ENCODE assay signal across 12 cellular contexts in genomic region chr12:57092529-57092862, GRCh38. TPM values are rescaled to one million over a fixed set of nuclear protein-coding genes. Genes with fewer than 3 reads are reported as not detected.
A peak's percentile ranks its signal among the peaks of the same experiment; 100 is the strongest.
DNase-seq lines count a peak whose midpoint lies in the region; ATAC-seq and TF ChIP-seq lines count a peak whose summit lies in the region.
"Had no signal": no experiment of that assay in that cellular context is flagged by ENCODE, and none has a peak within 500 bp of the region (broad histone marks: within the 10 kb centered on the region; RNA-seq: fewer than 3 reads in every experiment).

No MANE protein-coding gene starts in this region.

- no peak for DNase-seq in T-helper 2 cell treated with Interferon-gamma antibody and Interleukin-4, amounts not matched to agents 5 μg/mL and 100 μg/mL, for 36 hours (ENCODE audit: low spot score)
- no peak for DNase-seq in T-helper 2 cell
- no peak for DNase-seq in activated naive CD8-positive, alpha-beta T cell treated with anti-CD3 and anti-CD28 coated beads for 36 hours
- peak; percentile 43 for DNase-seq in left lobe of liver (ENCODE audit: low spot score)
- no peak for DNase-seq in stomach
- no peak for DNase-seq in COLO668 (lab: John Stamatoyannopoulos, UW; ENCODE audit: unreplicated experiment)
- DNase-seq: left colon, NCI-H2029 treated with DMSO at 0.1 percent for 48 hours, Right ventricle myocardium superior had no signal

- peaks cover 37% of the 10 kb centered on the region for H3K36me3 Mint-ChIP-seq in T-helper 2 cell treated with Interferon-gamma antibody and Interleukin-4, amounts not matched to agents 5 μg/mL and 100 μg/mL, for 36 hours (ENCODE audit: low read depth)
- H3K36me3 Mint-ChIP-seq in activated naive CD8-positive, alpha-beta T cell treated with anti-CD3 and anti-CD28 coated beads for 36 hours: peaks cover 52% of the 10 kb centered on the region

- H3K36me3 ChIP-seq in stomach: peaks cover 47 to 64% (median 60%) of the 10 kb centered on the region in 4 donors

- no peak for ATAC-seq in left lobe of liver
- ATAC-seq in GM21825 (IDR thresholded peaks at IDR 0.05; ENCODE audit: unreplicated experiment): no peak
- no peak for ATAC-seq in GM21786 (IDR thresholded peaks at IDR 0.05; ENCODE audit: unreplicated experiment)
- ATAC-seq: left colon had no signal

- H3K9me3 Mint-ChIP-seq in T-helper 2 cell treated with Interferon-gamma antibody and Interleukin-4, amounts not matched to agents 5 μg/mL and 100 μg/mL, for 36 hours: no peaks in the 10 kb centered on the region
- H3K9me3 Mint-ChIP-seq in activated naive CD8-positive, alpha-beta T cell treated with anti-CD3 and anti-CD28 coated beads for 36 hours: no peaks in the 10 kb centered on the region

- TF ChIP-seq EP300 in stomach (IDR thresholded peaks at IDR 0.05): no peak

- no peak for TF ChIP-seq POLR2A in stomach (IDR thresholded peaks at IDR 0.05)

- 60 to 84% (median 73%) methylated on average over 5 of the region's 5 CpGs for WGBS in stomach, 5 donors

- H3K27ac ChIP-seq in stomach: peak overlapping the region in 4 of 5 donors; percentile 74 to 99 (median 89)

- no peak for TF ChIP-seq CTCF in stomach (IDR thresholded peaks at IDR 0.05)

- H3K27me3 ChIP-seq in stomach: no peaks in the 10 kb centered on the region
- H3K27me3 ChIP-seq: upper lobe of left lung had no signal

- no peaks in the 10 kb centered on the region for H3K27me3 Mint-ChIP-seq in T-helper 2 cell treated with Interferon-gamma antibody and Interleukin-4, amounts not matched to agents 5 μg/mL and 100 μg/mL, for 36 hours (ENCODE audit: low read depth)
- no peaks in the 10 kb centered on the region for H3K27me3 Mint-ChIP-seq in activated naive CD8-positive, alpha-beta T cell treated with anti-CD3 and anti-CD28 coated beads for 36 hours

- intact Hi-C loops in stomach (cut with DNase I; ENCODE audit: low total_unique reads): no loop called here

- peak overlapping the region in 1 of 4 donors; percentile 5 for H3K4me3 ChIP-seq in stomach

- H3K4me1 Mint-ChIP-seq in T-helper 2 cell treated with Interferon-gamma antibody and Interleukin-4, amounts not matched to agents 5 μg/mL and 100 μg/mL, for 36 hours (ENCODE audit: low read depth): peaks cover 46% of the 10 kb centered on the region
- peaks cover 55% of the 10 kb centered on the region for H3K4me1 Mint-ChIP-seq in activated naive CD8-positive, alpha-beta T cell treated with anti-CD3 and anti-CD28 coated beads for 36 hours

- peaks cover 49 to 89% (median 67%) of the 10 kb centered on the region in 4 donors for H3K4me1 ChIP-seq in stomach

- H3K9me3 ChIP-seq in stomach: no peaks in the 10 kb centered on the region
- H3K9me3 ChIP-seq: upper lobe of left lung had no signal

- H3K27ac Mint-ChIP-seq in T-helper 2 cell treated with Interferon-gamma antibody and Interleukin-4, amounts not matched to agents 5 μg/mL and 100 μg/mL, for 36 hours: peak overlapping the region; percentile 61
- H3K27ac Mint-ChIP-seq in activated naive CD8-positive, alpha-beta T cell treated with anti-CD3 and anti-CD28 coated beads for 36 hours: peak overlapping the region; percentile 92

- H3K4me3 Mint-ChIP-seq in T-helper 2 cell treated with Interferon-gamma antibody and Interleukin-4, amounts not matched to agents 5 μg/mL and 100 μg/mL, for 36 hours: peak overlapping the region; percentile 29
- peak overlapping the region; percentile 97 for H3K4me3 Mint-ChIP-seq in activated naive CD8-positive, alpha-beta T cell treated with anti-CD3 and anti-CD28 coated beads for 36 hours

RNA-seq across cellular contexts. Expression of gene NAB2, which starts 3.6 kb away (rescaled TPM):
- 10 to 100 TPM; 47.2 to 48.0 TPM for total RNA-seq in activated naive CD8-positive, alpha-beta T cell treated with anti-CD3 and anti-CD28 coated beads for 36 hours
- total RNA-seq in left lobe of liver (12.9 TPM), stomach (10 to 100 TPM in 2 of 5 donors, 1 to 10 TPM in 2, not detected in 1; 1.7 to 12.1 (median 8.3) TPM)
- 10 to 100 TPM; 14.1 to 16.6 (median 16.3) TPM for polyA plus RNA-seq in stomach

RNA-seq across cellular contexts. Expression of gene NEMP1, which starts 13.9 kb away (rescaled TPM):
- total RNA-seq in activated naive CD8-positive, alpha-beta T cell treated with anti-CD3 and anti-CD28 coated beads for 36 hours: 10 to 100 TPM; 50.5 to 51.2 TPM
- total RNA-seq in left lobe of liver (5.3 TPM), stomach (10 to 100 TPM in 1 of 5 donors, 1 to 10 TPM in 4; 1.2 to 16.7 (median 2.7) TPM)
- polyA plus RNA-seq in stomach: 1 to 10 TPM; 1.1 to 3.8 (median 2.2) TPM

RNA-seq across cellular contexts. Expression of gene STAT6, which starts 18.7 kb away (rescaled TPM):
- total RNA-seq in activated naive CD8-positive, alpha-beta T cell treated with anti-CD3 and anti-CD28 coated beads for 36 hours: 100 to 1,000 TPM; 256 to 259 TPM
- total RNA-seq in left lobe of liver (97.6 TPM), stomach (100 to 1,000 TPM in 4 of 5 donors, 10 to 100 TPM in 1; 81.9 to 343 (median 209) TPM)
- polyA plus RNA-seq in stomach: 100 to 1,000 TPM; 138 to 477 (median 147) TPM

RNA-seq across cellular contexts. Expression of gene LRP1, which starts 35.8 kb away (rescaled TPM):
- total RNA-seq in activated naive CD8-positive, alpha-beta T cell treated with anti-CD3 and anti-CD28 coated beads for 36 hours: 1 to 10 TPM; 1.3 to 2.0 TPM
- 370 TPM for total RNA-seq in left lobe of liver
- 100 to 1,000 TPM in 4 of 5 donors, 10 to 100 TPM in 1; 97.8 to 510 (median 129) TPM for total RNA-seq in stomach
- 10 to 100 TPM; 13.5 to 25.9 (median 13.6) TPM for polyA plus RNA-seq in stomach

RNA-seq across cellular contexts. Expression of gene MYO1A, which starts 42.6 kb away (rescaled TPM):
- 1 to 10 TPM; 1.3 to 1.4 TPM for total RNA-seq in activated naive CD8-positive, alpha-beta T cell treated with anti-CD3 and anti-CD28 coated beads for 36 hours
- 0.28 TPM for total RNA-seq in left lobe of liver
- 10 to 100 TPM in 4 of 5 donors, 1 to 10 TPM in 1; 2.7 to 97.3 (median 19.3) TPM for total RNA-seq in stomach
- polyA plus RNA-seq in stomach: 10 to 100 TPM in 1 of 3 donors, 1 to 10 TPM in 1, under 1 TPM in 1; 0.70 to 16.2 (median 1.2) TPM
